ENCODE assay signal across 9 cellular contexts in genomic region chr10:100826661-100826982, GRCh38.
DNase-seq lines count a peak whose midpoint lies in the region; ATAC-seq and TF ChIP-seq lines count a peak whose summit lies in the region.
"Had no signal": no experiment of that assay in that cellular context is flagged by ENCODE, and none has a peak within 500 bp of the region (broad histone marks: within the 10 kb centered on the region; RNA-seq: fewer than 3 reads in every experiment).

No MANE protein-coding gene starts in this region.

- H3K4me1 Mint-ChIP-seq in activated CD4-positive, alpha-beta T cell treated with anti-CD3 and anti-CD28 coated beads, Interleukin-2, amount 10 ng/mL, durations not matched to agents 24 days and 14 days, result peaks cover 24% of the 10 kb centered on the region

- H3K27me3 Mint-ChIP-seq in activated CD4-positive, alpha-beta T cell treated with anti-CD3 and anti-CD28 coated beads, Interleukin-2, amount 10 ng/mL, durations not matched to agents 24 days and 14 days, result peaks cover 78% of the 10 kb centered on the region

- ATAC-seq in right lobe of liver (peak in 1 of 4 donors; percentile 9), GM18505 (IDR thresholded peaks at IDR 0.05; ENCODE audit: unreplicated experiment) (no peak), HG03565 (IDR thresholded peaks at IDR 0.05; ENCODE audit: unreplicated experiment) (no peak)

- no peak overlapping the region for H3K27ac Mint-ChIP-seq in activated CD4-positive, alpha-beta T cell treated with anti-CD3 and anti-CD28 coated beads, Interleukin-2, amount 10 ng/mL, durations not matched to agents 24 days and 14 days

- H4K20me1 ChIP-seq in mammary epithelial cell (ENCODE audit: insufficient read depth, low read length), result no peaks in the 10 kb centered on the region

- no TSS peak for BruUV-seq in mammary epithelial cell (replicated peaks; lab: Mats Ljungman, UMichigan)

- H3K36me3 ChIP-seq in mammary epithelial cell (ENCODE audit: insufficient read depth, low read length) (no peaks in the 10 kb centered on the region), right lobe of liver (no peaks in the 10 kb centered on the region), testis (ENCODE audit: low read depth, missing control alignments) (no peaks in the 10 kb centered on the region)

- H3K9ac ChIP-seq in mammary epithelial cell (ENCODE audit: insufficient read depth, low read length), result no peak overlapping the region

- H3K4me3 ChIP-seq in mammary epithelial cell (replicated peaks in 1 of 3; ENCODE audit: insufficient read depth in 1 of 3, low read depth in 2 of 3, low read length in 3 of 3) (peak overlapping the region in 2 of 3 experiments; percentile 28 to 44), right lobe of liver (peak overlapping the region in 2 of 3 donors; percentile 23 to 35), testis (peak overlapping the region; percentile 36 to 47)

- no peaks in the 10 kb centered on the region for H3K36me3 Mint-ChIP-seq in activated CD4-positive, alpha-beta T cell treated with anti-CD3 and anti-CD28 coated beads, Interleukin-2, amount 10 ng/mL, durations not matched to agents 24 days and 14 days (ENCODE audit: low read depth)

- H3K4me2 ChIP-seq in mammary epithelial cell (ENCODE audit: insufficient read depth, low read depth, low read length), result peak overlapping the region; percentile 80

- peak overlapping the region; percentile 64 for H3K4me3 Mint-ChIP-seq in activated CD4-positive, alpha-beta T cell treated with anti-CD3 and anti-CD28 coated beads, Interleukin-2, amount 10 ng/mL, durations not matched to agents 24 days and 14 days

- no peaks in the 10 kb centered on the region for H3K79me2 ChIP-seq in mammary epithelial cell (ENCODE audit: insufficient read depth, low read length)

- H3K27ac ChIP-seq in mammary epithelial cell (ENCODE audit: insufficient read depth, low read depth, low read length) (no peak overlapping the region), right lobe of liver (no peak overlapping the region), testis (no peak overlapping the region)

- WGBS in mammary epithelial cell (ENCODE audit: low coverage, missing lambda C conversion rate), result 40% methylated on average over 2 of the region's 41 CpGs
- WGBS in right lobe of liver (ENCODE audit: insufficient coverage, low coverage, low lambda C conversion rate, missing lambda C conversion rate), result 10% methylated on average over 6 of the region's 41 CpGs
- WGBS in testis, 2 donors, result 1% methylated on average over 22 of the region's 41 CpGs; no CpG with 5 or more reads in 1 of the 2 donors

- no peaks in the 10 kb centered on the region for H3K9me3 ChIP-seq in mammary epithelial cell (replicated peaks; ENCODE audit: insufficient read depth, low read length)
- no peaks in the 10 kb centered on the region for H3K9me3 ChIP-seq in right lobe of liver
- no peaks in the 10 kb centered on the region for H3K9me3 ChIP-seq in testis

- dilution Hi-C loops in mammary epithelial cell (cut with HindIII; ENCODE audit: low sequenced_read_pairs), result no loop called here

- H2AFZ ChIP-seq in mammary epithelial cell (ENCODE audit: low read depth, low read length), result peak overlapping the region; percentile 46

- in situ Hi-C loops in mammary epithelial cell (cut with MboI; ENCODE audit: low sequenced_read_pairs in 2 of 2), result no loop called here

- peaks cover 21% of the 10 kb centered on the region for H3K4me1 ChIP-seq in mammary epithelial cell (ENCODE audit: insufficient read depth, low read length)
- peaks cover 0 to 31% (median 9%) of the 10 kb centered on the region in 4 donors for H3K4me1 ChIP-seq in right lobe of liver
- H3K4me1 ChIP-seq in testis, result peaks cover 11% of the 10 kb centered on the region

- no peak for DNase-seq in activated CD4-positive, alpha-beta T cell treated with anti-CD3 and anti-CD28 coated beads, Interleukin-2, amount 10 ng/mL, durations not matched to agents 24 days and 14 days
- DNase-seq in activated CD4-positive, alpha-beta T cell treated with anti-CD3 and anti-CD28 coated beads for 1 hour, result no peak
- DNase-seq in mammary epithelial cell, result no peak
- peak in 1 of 3 donors; percentile 37 for DNase-seq in right lobe of liver
- no peak for DNase-seq in testis
- DNase-seq in HuH-7 (ENCODE audit: low spot score), result no peak
- DNase-seq: GOT3 had no signal

- TF ChIP-seq POLR2A in right lobe of liver (IDR thresholded peaks at IDR 0.05) (no peak), testis (IDR thresholded peaks at IDR 0.05) (no peak), GM18505 (IDR thresholded peaks at IDR 0.05; ENCODE audit: borderline replicate concordance, extremely low read depth, insufficient read depth, insufficient read length) (no peak)

- peaks cover 55% of the 10 kb centered on the region for H3K27me3 ChIP-seq in mammary epithelial cell (ENCODE audit: insufficient read depth, low read length)
- peaks cover 18 to 37% of the 10 kb centered on the region in 2 donors for H3K27me3 ChIP-seq in right lobe of liver
- H3K27me3 ChIP-seq in testis, result peaks cover 6% of the 10 kb centered on the region

- intact Hi-C loops in activated CD4-positive, alpha-beta T cell treated with anti-CD3 and anti-CD28 coated beads, Interleukin-2, amount 10 ng/mL, durations not matched to agents 24 days and 14 days (cut with micrococcal nuclease), result loop anchor here (5.0 kb wide), 3 partner anchors 84 to 306 kb away; partner anchors contain the start of gene TLX1
- intact Hi-C loops in mammary epithelial cell (cut with micrococcal nuclease), result loop anchor here (5.0 kb wide), 2 partner anchors 84 to 264 kb away; no protein-coding TSS in a partner anchor
- intact Hi-C loops in right lobe of liver (cut with DNase I), result no loop called here
- intact Hi-C loops in testis (cut with DNase I; ENCODE audit: low total_unique reads), result no loop called here

- CTCF ChIA-PET in mammary epithelial cell (lab: Charles Lee; ENCODE audit: low non-redundant PET), result no interaction called here

- no peak for TF ChIP-seq CTCF in mammary epithelial cell (conservative IDR thresholded peaks at IDR 0.05 in 1 of 2, IDR thresholded peaks at IDR 0.05 in 1 of 2; ENCODE audit: extremely low read depth in 1 of 2, insufficient read depth in 1 of 2, low read depth in 1 of 2, low read length in 2 of 2)
- TF ChIP-seq CTCF in right lobe of liver (IDR thresholded peaks at IDR 0.05), result no peak
- TF ChIP-seq CTCF in testis (IDR thresholded peaks at IDR 0.05), result no peak

- H3K9me3 Mint-ChIP-seq in activated CD4-positive, alpha-beta T cell treated with anti-CD3 and anti-CD28 coated beads, Interleukin-2, amount 10 ng/mL, durations not matched to agents 24 days and 14 days, result no peaks in the 10 kb centered on the region

Comparison
In these comparisons a context has a peak if more than half of its experiments do, and no peak if none do; other contexts are left out.
1. intact Hi-C loops: an anchor here in activated CD4-positive, alpha-beta T cell treated with anti-CD3 and anti-CD28 coated beads, Interleukin-2, amount 10 ng/mL, durations not matched to agents 24 days and 14 days (5.0 kb wide) and mammary epithelial cell (5.0 kb wide); none called in right lobe of liver and testis.